In genomic region chr12:64403708-64404469, GRCh38 we compare ENCODE assay signal across 1 cellular context.
TF ChIP-seq lines count a peak whose summit lies in the region.

TSS of gene XPOT (plus strand) at chr12:64404392. CDS start at chr12:64410036, 5,644 bp downstream.

TF ChIP-seq in K562, 482 proteins besides CTCF, POLR2A, EP300 and RAD21 (continued from another document and continues in another):
- TF ChIP-seq ARID3A (IDR thresholded peaks at IDR 0.05; ENCODE audit: borderline replicate concordance, low read depth, low read length) (no peak), SOX6 (IDR thresholded peaks at IDR 0.05) (no peak; the same call in 1 of the 2 replicates), IRF9 (tag; IDR thresholded peaks at IDR 0.05) (no peak), TCF7 (IDR thresholded peaks at IDR 0.05; ENCODE audit: borderline replicate concordance) (no peak), DLX4 (CRISPR knock-in tag; IDR thresholded peaks at IDR 0.05) (no peak), PCBP1 (IDR thresholded peaks at IDR 0.05; ENCODE audit: low read depth, low read length, poor library complexity, severe bottlenecking) (no peak), ZNF174 (CRISPR knock-in tag; IDR thresholded peaks at IDR 0.05) (0 out of 2 replicates have a peak, but pooled peaks have one; percentile 33), RBM34 (IDR thresholded peaks at IDR 0.05; ENCODE audit: borderline replicate concordance, insufficient read depth, low read length) (no peak), ZNF384 (IDR thresholded peaks at IDR 0.05; ENCODE audit: low read depth, low read length) (no peak), ILK (tag; IDR thresholded peaks at IDR 0.05; ENCODE audit: borderline replicate concordance, low read depth) (no peak), POLR2B (IDR thresholded peaks at IDR 0.05; ENCODE audit: low read depth, partially characterized antibody) (peak; percentile 62), SETDB1 (IDR thresholded peaks at IDR 0.05; ENCODE audit: low read length) (no peak), ARID2 (IDR thresholded peaks at IDR 0.05) (no peak), ZFP36 (IDR thresholded peaks at IDR 0.05; ENCODE audit: low read depth, low read length, partially characterized antibody) (no peak), MCM7 (IDR thresholded peaks at IDR 0.05) (no peak), MXD1 (CRISPR knock-in tag; IDR thresholded peaks at IDR 0.05; ENCODE audit: borderline replicate concordance, poor library complexity, severe bottlenecking) (no peak), MNT (conservative IDR thresholded peaks at IDR 0.05) (peak; percentile 83 to 85), WHSC1 (IDR thresholded peaks at IDR 0.05; ENCODE audit: low read length) (no peak), ZNF408 (CRISPR knock-in tag; IDR thresholded peaks at IDR 0.05; ENCODE audit: low read depth) (no peak), USF2 (CRISPR knock-in tag; IDR thresholded peaks at IDR 0.05) (peak; percentile 57), CBFA2T3 (IDR thresholded peaks at IDR 0.05) (no peak), ZC3H8 (IDR thresholded peaks at IDR 0.05) (no peak), SRSF1 (IDR thresholded peaks at IDR 0.05; ENCODE audit: low read depth, low read length) (no peak), ZNF274 (IDR thresholded peaks at IDR 0.05; ENCODE audit: borderline replicate concordance, low read depth, low read length) (no peak), ZNF740 (CRISPR knock-in tag; IDR thresholded peaks at IDR 0.05) (no peak), ZNF740 (tag; IDR thresholded peaks at IDR 0.05) (no peak), TAF15 (IDR thresholded peaks at IDR 0.05; ENCODE audit: low read depth, low read length) (no peak), SREBF1 (IDR thresholded peaks at IDR 0.05; ENCODE audit: borderline replicate concordance, low read depth, low read length) (no peak), ADNP (tag; IDR thresholded peaks at IDR 0.05) (no peak), PML (IDR thresholded peaks at IDR 0.05; ENCODE audit: low read length) (peak; percentile 44; the same call in 1 of the 2 replicates), ZNF277 (CRISPR knock-in tag; IDR thresholded peaks at IDR 0.05; ENCODE audit: borderline replicate concordance) (no peak), RNF219 (CRISPR knock-in tag; IDR thresholded peaks at IDR 0.05) (no peak), GATAD2A (IDR thresholded peaks at IDR 0.05) (no peak), SMARCE1 (IDR thresholded peaks at IDR 0.05) (peak; percentile 16; the same call in 1 of the 2 replicates), PHTF2 (CRISPR knock-in tag; IDR thresholded peaks at IDR 0.05) (no peak), RHOXF2B (CRISPR knock-in tag; conservative IDR thresholded peaks at IDR 0.05) (no peak), THRA (IDR thresholded peaks at IDR 0.05) (no peak), BCOR (IDR thresholded peaks at IDR 0.05) (no peak), DDX20 (tag; IDR thresholded peaks at IDR 0.05; ENCODE audit: low read depth) (no peak), BRCA1 (IDR thresholded peaks at IDR 0.05) (no peak), BRCA1 (CRISPR knock-in tag; IDR thresholded peaks at IDR 0.05) (no peak), PREB (CRISPR knock-in tag; IDR thresholded peaks at IDR 0.05) (no peak), GATA2 (CRISPR knock-in tag; IDR thresholded peaks at IDR 0.05) (no peak), TAL1 (IDR thresholded peaks at IDR 0.05) (no peak), CEBPZ (IDR thresholded peaks at IDR 0.05; ENCODE audit: borderline replicate concordance, low read depth, low read length) (no peak), TCFL5 (CRISPR knock-in tag; conservative IDR thresholded peaks at IDR 0.05) (no peak), YY1 (IDR thresholded peaks at IDR 0.05; ENCODE audit: borderline replicate concordance in 1 of 3, control insufficient read depth in 1 of 3, extremely low read depth in 1 of 3, insufficient read depth in 3 of 3, insufficient read length in 1 of 3, insufficient replicate concordance in 2 of 3, low read depth in 1 of 3, low read length in 2 of 3) (peak in 2 of 3 experiments; percentile 40 to 74), FOSL1 (tag; conservative IDR thresholded peaks at IDR 0.05) (no peak; the same call in 1 of the 2 replicates), THAP7 (CRISPR knock-in tag; IDR thresholded peaks at IDR 0.05) (no peak), PRMT5 (CRISPR knock-in tag; IDR thresholded peaks at IDR 0.05) (no peak)
